Comparison of ENCODE assay signal across 27 cellular contexts in genomic region chr9:131287366-131287765, GRCh38.
"Had no signal": no experiment of that assay in that cellular context is flagged by ENCODE, and none has a peak within 500 bp of the region (broad histone marks: within the 10 kb centered on the region; RNA-seq: fewer than 3 reads in every experiment).

No MANE protein-coding gene starts in this region.

- H3K4me3 ChIP-seq: colonic mucosa, gastroesophageal sphincter, mucosa of descending colon, prostate gland, stomach, thyroid gland had no signal

- H3K9me3 ChIP-seq: colonic mucosa, gastroesophageal sphincter, mucosa of descending colon, prostate gland, stomach, thyroid gland had no signal

- H3K4me1 ChIP-seq: colonic mucosa, prostate gland had no signal

- H3K4me3 Mint-ChIP-seq: dendritic cell treated with granulocyte-macrophage colony-stimulating factor and Interleukin-4, amounts not matched to agents 40 ng/mL and 50 ng/mL, for 4 days; endodermal cell; immature natural killer cell; mesothelial cell of epicardium; naive B cell; natural killer cell treated with Interleukin-12 subunit alpha and Interleukin-12 subunit beta and Interleukin-15 and Interleukin-18, amount 100 ng/mL, for 72 hours; neural crest cell; stimulated activated effector memory CD8-positive, alpha-beta T cell treated with anti-CD3 and anti-CD28 coated beads, Interleukin-12 subunit alpha, Interleukin-12 subunit beta, amount 100 ng/mL, for 72 hours; type B pancreatic cell had no signal

- DNase-seq: colonic mucosa; effector CD8-positive, alpha-beta T cell; endodermal cell; foreskin fibroblast; hypothalamus; immature natural killer cell; islet precursor cell; kidney glomerular epithelial cell; mesenchymal stem cell; mucosa of descending colon; naive B cell; stimulated activated CD4-positive, alpha-beta T cell treated with anti-CD3 and anti-CD28 coated beads, Interleukin-2, amount 100 ng/mL, for 24 hours; stimulated activated CD4-positive, alpha-beta T cell treated with anti-CD3 and anti-CD28 coated beads, Interleukin-4, amount 100 ng/mL, for 24 hours; stimulated activated naive CD4-positive, alpha-beta T cell treated with Interleukin-2 at 50 U/mL for 16 hours; stomach; thyroid gland had no signal

- H3K36me3 Mint-ChIP-seq: immature natural killer cell; mesothelial cell of epicardium; naive B cell; natural killer cell treated with Interleukin-12 subunit alpha and Interleukin-12 subunit beta and Interleukin-15 and Interleukin-18, amount 100 ng/mL, for 72 hours; stimulated activated effector memory CD8-positive, alpha-beta T cell treated with anti-CD3 and anti-CD28 coated beads, Interleukin-12 subunit alpha, Interleukin-12 subunit beta, amount 100 ng/mL, for 72 hours; type B pancreatic cell had no signal

- H3K27ac Mint-ChIP-seq: dendritic cell treated with granulocyte-macrophage colony-stimulating factor and Interleukin-4, amounts not matched to agents 40 ng/mL and 50 ng/mL, for 4 days; endodermal cell; mesothelial cell of epicardium; natural killer cell treated with Interleukin-12 subunit alpha and Interleukin-12 subunit beta and Interleukin-15 and Interleukin-18, amount 100 ng/mL, for 72 hours; stimulated activated effector memory CD8-positive, alpha-beta T cell treated with anti-CD3 and anti-CD28 coated beads, Interleukin-12 subunit alpha, Interleukin-12 subunit beta, amount 100 ng/mL, for 72 hours; type B pancreatic cell had no signal

- H3K36me3 ChIP-seq: colonic mucosa, gastroesophageal sphincter, prostate gland, stomach, thyroid gland had no signal

- H3K27ac ChIP-seq: colonic mucosa, epithelial cell of prostate, gastroesophageal sphincter, prostate gland, stomach, thyroid gland had no signal

- ATAC-seq: esophagus mucosa; gastroesophageal sphincter; mucosa of descending colon; natural killer cell treated with Interleukin-12 subunit alpha and Interleukin-12 subunit beta and Interleukin-15 and Interleukin-18, amount 100 ng/mL, for 72 hours; sciatic nerve; stimulated activated effector memory CD8-positive, alpha-beta T cell treated with anti-CD3 and anti-CD28 coated beads, Interleukin-12 subunit alpha, Interleukin-12 subunit beta, amount 100 ng/mL, for 72 hours had no signal

- H3K9me3 Mint-ChIP-seq: dendritic cell treated with granulocyte-macrophage colony-stimulating factor and Interleukin-4, amounts not matched to agents 40 ng/mL and 50 ng/mL, for 4 days; endodermal cell; mesothelial cell of epicardium; naive B cell; natural killer cell treated with Interleukin-12 subunit alpha and Interleukin-12 subunit beta and Interleukin-15 and Interleukin-18, amount 100 ng/mL, for 72 hours; neural crest cell; stimulated activated effector memory CD8-positive, alpha-beta T cell treated with anti-CD3 and anti-CD28 coated beads, Interleukin-12 subunit alpha, Interleukin-12 subunit beta, amount 100 ng/mL, for 72 hours; type B pancreatic cell had no signal

- H3K27me3 ChIP-seq: thyroid gland had no signal
